In genomic region chr4:32042486-32042885, GRCh38 we compare ENCODE assay signal across 19 cellular contexts.
"Had no signal": no experiment of that assay in that cellular context is flagged by ENCODE, and none has a peak within 500 bp of the region (broad histone marks: within the 10 kb centered on the region; RNA-seq: fewer than 3 reads in every experiment).

No MANE protein-coding gene starts in this region.

- H3K4me3 ChIP-seq: ascending aorta, cardiac muscle cell, lung, psoas muscle, right lobe of liver, spleen, upper lobe of left lung had no signal

- ATAC-seq: activated CD8-positive, alpha-beta T cell treated with anti-CD3 and anti-CD28 coated beads, Interleukin-2, amount 10 ng/mL, durations not matched to agents 7 days and 5 days; psoas muscle; right lobe of liver had no signal

- H3K27ac ChIP-seq: ascending aorta, cardiac muscle cell, psoas muscle, right lobe of liver, spleen, upper lobe of left lung had no signal

- H3K4me1 ChIP-seq: ascending aorta, psoas muscle, right lobe of liver, spleen, upper lobe of left lung had no signal

- H3K27me3 Mint-ChIP-seq: activated CD4-positive, alpha-beta T cell treated with anti-CD3 and anti-CD28 coated beads, Interleukin-2, amount 10 ng/mL, durations not matched to agents 24 days and 14 days; activated naive CD8-positive, alpha-beta T cell treated with anti-CD3 and anti-CD28 coated beads, Interleukin-2, amount 10 ng/mL, durations not matched to agents 7 days and 5 days; stimulated activated naive CD8-positive, alpha-beta T cell treated with anti-CD3 and anti-CD28 coated beads, Interleukin-15, Interleukin-2, amounts not matched to agents 100 ng/mL and 50 ng/mL, for 24 hours had no signal

- H3K27me3 ChIP-seq: ascending aorta, cardiac muscle cell, right lobe of liver, spleen, upper lobe of left lung had no signal

- DNase-seq: activated CD4-positive, alpha-beta T cell treated with anti-CD3 and anti-CD28 coated beads, Interleukin-2, amount 10 ng/mL, durations not matched to agents 24 days and 14 days; activated CD4-positive, CD25-positive, alpha-beta regulatory T cell; activated CD8-positive, alpha-beta memory T cell treated with anti-CD3 and anti-CD28 coated beads, Interleukin-2, amount 50 U/mL, for 4 hours; activated CD8-positive, alpha-beta T cell treated with anti-CD3 and anti-CD28 coated beads, Interleukin-2, amount 10 ng/mL, durations not matched to agents 7 days and 5 days; activated naive CD8-positive, alpha-beta T cell treated with anti-CD3 and anti-CD28 coated beads, Interleukin-2, amount 10 ng/mL, durations not matched to agents 7 days and 5 days; head of caudate nucleus; psoas muscle; right lobe of liver; spleen; upper lobe of left lung had no signal

- H3K9me3 Mint-ChIP-seq: activated CD4-positive, alpha-beta T cell treated with anti-CD3 and anti-CD28 coated beads, Interleukin-2, amount 10 ng/mL, durations not matched to agents 24 days and 14 days; mesothelial cell of epicardium had no signal

- H3K9me3 ChIP-seq: ascending aorta, psoas muscle, right lobe of liver, upper lobe of left lung had no signal

- H3K4me1 Mint-ChIP-seq: activated CD4-positive, alpha-beta T cell treated with anti-CD3 and anti-CD28 coated beads, Interleukin-2, amount 10 ng/mL, durations not matched to agents 24 days and 14 days; activated naive CD8-positive, alpha-beta T cell treated with anti-CD3 and anti-CD28 coated beads, Interleukin-2, amount 10 ng/mL, durations not matched to agents 7 days and 5 days had no signal

- H3K4me3 Mint-ChIP-seq: activated CD4-positive, alpha-beta T cell treated with anti-CD3 and anti-CD28 coated beads, Interleukin-2, amount 10 ng/mL, durations not matched to agents 24 days and 14 days; activated CD8-positive, alpha-beta T cell treated with anti-CD3 and anti-CD28 coated beads, Interleukin-2, amount 10 ng/mL, durations not matched to agents 7 days and 5 days; activated naive CD8-positive, alpha-beta T cell treated with anti-CD3 and anti-CD28 coated beads, Interleukin-2, amount 10 ng/mL, durations not matched to agents 7 days and 5 days; mesothelial cell of epicardium; stimulated activated naive CD8-positive, alpha-beta T cell treated with anti-CD3 and anti-CD28 coated beads, Interleukin-15, Interleukin-2, amounts not matched to agents 100 ng/mL and 50 ng/mL, for 24 hours; T-helper 2 cell treated with Interferon-gamma antibody and Interleukin-4, amounts not matched to agents 5 μg/mL and 100 μg/mL, for 36 hours had no signal

- H3K36me3 Mint-ChIP-seq: activated naive CD8-positive, alpha-beta T cell treated with anti-CD3 and anti-CD28 coated beads, Interleukin-2, amount 10 ng/mL, durations not matched to agents 7 days and 5 days; mesothelial cell of epicardium had no signal

- H3K27ac Mint-ChIP-seq: activated CD4-positive, alpha-beta T cell treated with anti-CD3 and anti-CD28 coated beads, Interleukin-2, amount 10 ng/mL, durations not matched to agents 24 days and 14 days; activated CD8-positive, alpha-beta T cell treated with anti-CD3 and anti-CD28 coated beads, Interleukin-2, amount 10 ng/mL, durations not matched to agents 7 days and 5 days; activated naive CD8-positive, alpha-beta T cell treated with anti-CD3 and anti-CD28 coated beads, Interleukin-2, amount 10 ng/mL, durations not matched to agents 7 days and 5 days; mesothelial cell of epicardium; stimulated activated naive CD8-positive, alpha-beta T cell treated with anti-CD3 and anti-CD28 coated beads, Interleukin-15, Interleukin-2, amounts not matched to agents 100 ng/mL and 50 ng/mL, for 24 hours; T-helper 2 cell treated with Interferon-gamma antibody and Interleukin-4, amounts not matched to agents 5 μg/mL and 100 μg/mL, for 36 hours had no signal

- FAIRE-seq: colon, endothelial cell of umbilical vein, frontal cortex had no signal

- H3K36me3 ChIP-seq: ascending aorta, cardiac muscle cell, right lobe of liver, spleen, upper lobe of left lung had no signal
